Comparison of ENCODE assay signal across 25 cellular contexts in genomic region chr15:56600380-56600779, GRCh38.
"Had no signal": no experiment of that assay in that cellular context is flagged by ENCODE, and none has a peak within 500 bp of the region (broad histone marks: within the 10 kb centered on the region; RNA-seq: fewer than 3 reads in every experiment).

No MANE protein-coding gene starts in this region.

- H3K4me3 Mint-ChIP-seq: dendritic cell treated with granulocyte-macrophage colony-stimulating factor and Interleukin-4, amounts not matched to agents 40 ng/mL and 50 ng/mL, for 4 days; mesothelial cell of epicardium; naive B cell; nephron; neural progenitor cell; stimulated activated memory B cell treated with anti-CD40 and anti-IgM and Interleukin-4, amounts not matched to agents 10 μg/mL and 1 μg/mL and 100 μg/mL, for 72 hours; type B pancreatic cell had no signal

- H3K36me3 ChIP-seq: colonic mucosa, esophagus squamous epithelium, left lung, neural progenitor cell, prostate gland, right atrium auricular region, spleen, tibial artery had no signal

- H3K36me3 Mint-ChIP-seq: neural progenitor cell, type B pancreatic cell had no signal

- DNase-seq: colonic mucosa; effector memory CD4-positive, alpha-beta T cell; erythroblast; esophagus squamous epithelium; foreskin melanocyte; left cardiac atrium; left lung; mesenchymal stem cell; mucosa of descending colon; naive B cell; spleen; stimulated activated CD4-positive, alpha-beta T cell treated with anti-CD3 and anti-CD28 coated beads, Interleukin-4, amount 100 ng/mL, for 4 hours; stimulated activated naive CD8-positive, alpha-beta T cell treated with anti-CD3 and anti-CD28 coated beads, Interleukin-15, Interleukin-2, amounts not matched to agents 100 U/mL and 50 U/mL, for 24 hours; substantia nigra; testis; tibial artery had no signal

- H3K27ac ChIP-seq: colonic mucosa, esophagus squamous epithelium, left lung, neural progenitor cell, prostate gland, right atrium auricular region, spleen, testis, tibial artery had no signal

- H3K27ac Mint-ChIP-seq: dendritic cell treated with granulocyte-macrophage colony-stimulating factor and Interleukin-4, amounts not matched to agents 40 ng/mL and 50 ng/mL, for 4 days; mesothelial cell of epicardium; naive B cell; nephron; neural progenitor cell; stimulated activated memory B cell treated with anti-CD40 and anti-IgM and Interleukin-4, amounts not matched to agents 10 μg/mL and 1 μg/mL and 100 μg/mL, for 72 hours; type B pancreatic cell had no signal

- H3K27me3 Mint-ChIP-seq: dendritic cell treated with granulocyte-macrophage colony-stimulating factor and Interleukin-4, amounts not matched to agents 40 ng/mL and 50 ng/mL, for 4 days; naive B cell; stimulated activated memory B cell treated with anti-CD40 and anti-IgM and Interleukin-4, amounts not matched to agents 10 μg/mL and 1 μg/mL and 100 μg/mL, for 72 hours had no signal

- H3K27me3 ChIP-seq: colonic mucosa, left lung, neural progenitor cell, right atrium auricular region, spleen, testis, tibial artery had no signal

- H3K4me1 ChIP-seq: colonic mucosa, esophagus squamous epithelium, left lung, neural progenitor cell, prostate gland, right atrium auricular region, spleen, testis, tibial artery had no signal

- H3K4me2 ChIP-seq: neural progenitor cell had no signal

- H3K4me1 Mint-ChIP-seq: mesothelial cell of epicardium; naive B cell; nephron; neural progenitor cell; stimulated activated memory B cell treated with anti-CD40 and anti-IgM and Interleukin-4, amounts not matched to agents 10 μg/mL and 1 μg/mL and 100 μg/mL, for 72 hours had no signal

- ATAC-seq: left cardiac atrium; left lung; mucosa of descending colon; sciatic nerve; stimulated activated memory B cell treated with anti-CD40 and anti-IgM and Interleukin-4, amounts not matched to agents 10 μg/mL and 1 μg/mL and 100 μg/mL, for 72 hours; stimulated activated naive CD8-positive, alpha-beta T cell treated with anti-CD3 and anti-CD28 coated beads, Interleukin-15, Interleukin-2, amounts not matched to agents 100 U/mL and 50 U/mL, for 24 hours had no signal

- H3K4me3 ChIP-seq: colonic mucosa, esophagus squamous epithelium, left lung, mucosa of descending colon, neural progenitor cell, prostate gland, right atrium auricular region, spleen, testis, tibial artery had no signal

- H3K9me3 ChIP-seq: colonic mucosa, prostate gland, testis had no signal
